8 cellular contexts compared by ENCODE assay signal in genomic region chr19:2722541-2723344, GRCh38. TPM values are rescaled to one million over a fixed set of nuclear protein-coding genes. Genes with fewer than 3 reads are reported as not detected.
DNase-seq lines count a peak whose midpoint lies in the region; ATAC-seq and TF ChIP-seq lines count a peak whose summit lies in the region.

No MANE protein-coding gene starts in this region.

- DNase-seq in HFFc6 (peak; percentile 87), amniotic epithelial cell (ENCODE audit: low read depth) (peak; percentile 89), left ventricle myocardium superior (peak; percentile 86), KG1 (lab: John Stamatoyannopoulos, UW) (no peak), DMS153 (lab: John Stamatoyannopoulos, UW) (no peak), NCI-H510A treated with DMSO at 0.1 percent for 48 hours (lab: John Stamatoyannopoulos, UW) (no peak)
- no peak for DNase-seq in stimulated activated effector memory CD8-positive, alpha-beta T cell treated with anti-CD3 and anti-CD28 coated beads, Interleukin-12 subunit alpha, Interleukin-12 subunit beta, amount 100 ng/mL, for 72 hours (ENCODE audit: low spot score in 2 of 2)

- ATAC-seq in left ventricle myocardium superior (peak; percentile 77), HG03460 (IDR thresholded peaks at IDR 0.05; ENCODE audit: unreplicated experiment) (no peak)
- no peak for ATAC-seq in stimulated activated effector memory CD8-positive, alpha-beta T cell treated with anti-CD3 and anti-CD28 coated beads, Interleukin-12 subunit alpha, Interleukin-12 subunit beta, amount 100 ng/mL, for 72 hours

- peaks cover 26% of the 10 kb centered on the region for H3K4me1 Mint-ChIP-seq in HFFc6 (ENCODE audit: low read depth)
- H3K4me1 Mint-ChIP-seq in stimulated activated effector memory CD8-positive, alpha-beta T cell treated with anti-CD3 and anti-CD28 coated beads, Interleukin-12 subunit alpha, Interleukin-12 subunit beta, amount 100 ng/mL, for 72 hours: peaks cover 5% of the 10 kb centered on the region

- H3K36me3 Mint-ChIP-seq in HFFc6 (ENCODE audit: low read depth): no peaks in the 10 kb centered on the region
- no peaks in the 10 kb centered on the region for H3K36me3 Mint-ChIP-seq in stimulated activated effector memory CD8-positive, alpha-beta T cell treated with anti-CD3 and anti-CD28 coated beads, Interleukin-12 subunit alpha, Interleukin-12 subunit beta, amount 100 ng/mL, for 72 hours

- no peak for TF ChIP-seq CTCF in HFFc6 (IDR thresholded peaks at IDR 0.05)

- intact Hi-C loops in left ventricle myocardium superior (cut with micrococcal nuclease): no loop called here

- H3K27ac Mint-ChIP-seq in HFFc6: peak overlapping the region; percentile 81
- H3K27ac Mint-ChIP-seq in stimulated activated effector memory CD8-positive, alpha-beta T cell treated with anti-CD3 and anti-CD28 coated beads, Interleukin-12 subunit alpha, Interleukin-12 subunit beta, amount 100 ng/mL, for 72 hours: no peak overlapping the region

- H3K4me3 Mint-ChIP-seq in HFFc6: peak overlapping the region; percentile 43; the same call in 1 of the 2 replicates
- peak overlapping the region; percentile 11 for H3K4me3 Mint-ChIP-seq in stimulated activated effector memory CD8-positive, alpha-beta T cell treated with anti-CD3 and anti-CD28 coated beads, Interleukin-12 subunit alpha, Interleukin-12 subunit beta, amount 100 ng/mL, for 72 hours

- no peaks in the 10 kb centered on the region for H3K9me3 Mint-ChIP-seq in HFFc6
- H3K9me3 Mint-ChIP-seq in stimulated activated effector memory CD8-positive, alpha-beta T cell treated with anti-CD3 and anti-CD28 coated beads, Interleukin-12 subunit alpha, Interleukin-12 subunit beta, amount 100 ng/mL, for 72 hours: no peaks in the 10 kb centered on the region

- peaks cover 4% of the 10 kb centered on the region for H3K27me3 Mint-ChIP-seq in HFFc6 (ENCODE audit: insufficient read depth)

RNA-seq across cellular contexts. Expression of gene DIRAS1, which starts 1.6 kb away (rescaled TPM):
- total RNA-seq in HFFc6 (2021; fragmentation: NEBNext Ultra II Directional; extraction: Animal tissue kit (Norgen Biotek cat#: 25700)): 10 to 100 TPM; 10.6 to 21.6 (median 12.7) TPM
- total RNA-seq in left ventricle myocardium superior: 241 TPM

RNA-seq across cellular contexts. Expression of gene SLC39A3, which starts 17.1 kb away (rescaled TPM):
- total RNA-seq in HFFc6 (2021; fragmentation: NEBNext Ultra II Directional; extraction: Animal tissue kit (Norgen Biotek cat#: 25700)): 10 to 100 TPM; 39.2 to 49.1 (median 42.5) TPM
- 26.6 TPM for total RNA-seq in left ventricle myocardium superior

RNA-seq across cellular contexts. Expression of gene GNG7, which starts 20.2 kb away (rescaled TPM):
- total RNA-seq in HFFc6 (2021; fragmentation: NEBNext Ultra II Directional; extraction: Animal tissue kit (Norgen Biotek cat#: 25700)): under 1 TPM in 5 of 6 experiments, not detected in 1; 0.09 to 0.29 (median 0.11) TPM
- total RNA-seq in left ventricle myocardium superior: 39.3 TPM

Comparison
In these comparisons a context has a peak if more than half of its experiments do, and no peak if none do; other contexts are left out.
1. DNase-seq: peak in HFFc6 (single experiment), amniotic epithelial cell (single experiment) and left ventricle myocardium superior (single experiment); none in stimulated activated effector memory CD8-positive, alpha-beta T cell treated with anti-CD3 and anti-CD28 coated beads, Interleukin-12 subunit alpha, Interleukin-12 subunit beta, amount 100 ng/mL, for 72 hours (0 of 2), KG1 (single experiment), DMS153 (single experiment) and NCI-H510A treated with DMSO at 0.1 percent for 48 hours (single experiment).
2. RNA of gene DIRAS1, which starts 1.6 kb away (total RNA-seq): 241 TPM in left ventricle myocardium superior (single experiment); 10.6 to 21.6 TPM in HFFc6; every median in the first group is over 10 times any median in the second.
3. RNA of gene GNG7, which starts 20.2 kb away (total RNA-seq): 39.3 TPM in left ventricle myocardium superior (single experiment); 0.09 to 0.29 TPM in HFFc6; every median in the first group is over 10 times any median in the second.